ENCODE assay signal across 1 cellular context in the genomic region with DNA sequence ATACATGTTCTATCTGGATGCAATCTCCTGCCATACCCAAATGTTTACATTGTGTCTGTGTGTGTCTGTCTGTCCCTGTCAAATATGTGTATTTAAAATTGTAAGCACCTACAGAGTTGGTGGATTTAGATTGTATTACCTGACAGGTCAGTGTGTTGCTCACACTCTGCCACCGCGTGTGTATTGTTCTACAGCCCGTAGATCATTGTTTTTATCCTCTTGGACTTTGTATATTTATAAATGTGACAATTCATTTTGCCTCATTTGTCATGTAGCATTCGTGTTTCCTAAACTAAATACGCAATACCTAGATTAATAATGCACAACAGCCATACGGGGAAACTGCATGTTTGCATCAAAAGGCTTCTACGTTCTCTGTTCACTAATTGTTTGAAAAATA.
TF ChIP-seq lines count a peak whose summit lies in the region.

No MANE protein-coding gene starts in this region.

TF ChIP-seq in GM12878, 131 proteins besides CTCF, POLR2A, EP300 and RAD21:
- TF ChIP-seq MYC (IDR thresholded peaks at IDR 0.05; ENCODE audit: insufficient read depth, insufficient read length, insufficient replicate concordance, low read length, severe bottlenecking) (no peak), NFIC (IDR thresholded peaks at IDR 0.05; ENCODE audit: low read depth, low read length) (0 out of 2 replicates have a peak, but pooled peaks have one; percentile 25)
